ENCODE assay signal across 1 cellular context in the genomic region with DNA sequence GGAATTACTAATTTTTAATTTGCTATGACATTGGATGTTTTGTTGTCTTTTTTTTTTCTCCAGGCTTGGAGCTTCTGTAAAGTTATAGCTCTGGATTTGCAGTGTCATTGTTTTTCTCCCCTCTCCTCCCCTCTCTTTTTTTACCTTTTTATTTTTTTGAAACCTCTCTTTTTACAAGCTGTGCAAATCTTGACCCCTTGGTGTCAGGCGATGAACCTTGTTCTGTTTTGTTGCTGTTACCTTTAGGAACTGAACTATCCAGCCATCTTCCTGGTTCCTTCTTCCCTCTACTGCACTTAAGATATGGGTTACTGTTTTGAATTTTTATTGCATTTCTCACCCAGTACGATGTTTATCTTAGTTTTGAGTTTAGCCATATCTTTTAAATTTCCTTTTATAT.
TF ChIP-seq lines count a peak whose summit lies in the region.

No MANE protein-coding gene starts in this region.

TF ChIP-seq in IMR-90, 13 proteins besides CTCF, POLR2A, EP300 and RAD21 (continued from another document):
- TF ChIP-seq CEBPB (IDR thresholded peaks at IDR 0.05; ENCODE audit: low read depth, low read length) (no peak), BHLHE40 (IDR thresholded peaks at IDR 0.05; ENCODE audit: low read depth, low read length) (no peak), SMC3 (IDR thresholded peaks at IDR 0.05; ENCODE audit: low read depth, low read length) (no peak), RCOR1 (IDR thresholded peaks at IDR 0.05; ENCODE audit: insufficient replicate concordance, low read length) (no peak), USF2 (IDR thresholded peaks at IDR 0.05; ENCODE audit: low read depth, low read length) (no peak), MXI1 (IDR thresholded peaks at IDR 0.05; ENCODE audit: borderline replicate concordance, low read depth, low read length) (no peak), RFX5 (IDR thresholded peaks at IDR 0.05; ENCODE audit: low read depth, low read length) (no peak), FOS (IDR thresholded peaks at IDR 0.05; ENCODE audit: low read depth, low read length) (no peak)
